32 cellular contexts compared by ENCODE assay signal in the genomic region with DNA sequence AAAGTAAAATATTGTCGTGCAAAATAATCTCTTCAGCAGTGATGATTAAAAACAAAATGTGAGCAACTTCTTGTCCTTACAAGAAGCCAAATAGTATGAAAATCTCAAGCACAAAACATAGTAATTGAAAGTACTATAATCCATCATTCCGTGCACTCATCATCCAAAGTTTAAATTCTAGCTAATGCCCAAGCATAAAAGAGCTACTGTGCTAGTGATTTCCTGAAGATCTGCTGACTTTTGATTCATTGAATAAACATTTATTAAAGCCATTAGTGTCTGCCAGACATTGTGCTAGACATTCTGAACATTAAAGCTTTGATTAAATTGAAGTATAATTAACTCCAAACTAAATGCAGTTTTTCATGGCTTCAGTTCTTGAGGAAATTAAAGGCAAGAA.
"Had no signal": no experiment of that assay in that cellular context is flagged by ENCODE, and none has a peak within 500 bp of the region (broad histone marks: within the 10 kb centered on the region; RNA-seq: fewer than 3 reads in every experiment).

No MANE protein-coding gene starts in this region.

- H3K27ac Mint-ChIP-seq: activated B cell treated with CpG ODN at 0.5 μM for 24 hours; activated CD8-positive, alpha-beta T cell treated with anti-CD3 and anti-CD28 coated beads for 36 hours; activated naive CD4-positive, alpha-beta T cell treated with anti-CD3 and anti-CD28 coated beads, Interleukin-2, amount 50 U/mL, for 24 hours; activated naive CD8-positive, alpha-beta T cell treated with anti-CD3 and anti-CD28 coated beads for 36 hours; activated naive CD8-positive, alpha-beta T cell treated with anti-CD3 and anti-CD28 coated beads, Interleukin-2, amount 50 U/mL, for 24 hours; activated T-helper 17 cell treated with anti-CD3 and anti-CD28 coated beads, Interleukin-2, amount 50 U/mL, for 72 hours; T-helper 17 cell; T-helper 2 cell treated with Interferon-gamma antibody and Interleukin-4, amounts not matched to agents 5 μg/mL and 100 μg/mL, for 36 hours had no signal

- ATAC-seq: activated CD4-positive, CD25-positive, alpha-beta regulatory T cell treated with anti-CD3 and anti-CD28 coated beads, Interleukin-2, amount 50 U/mL, for 24 hours; activated CD8-positive, alpha-beta T cell treated with anti-CD3 and anti-CD28 coated beads for 36 hours; activated naive CD8-positive, alpha-beta T cell treated with anti-CD3 and anti-CD28 coated beads, Interleukin-2, amount 50 U/mL, for 24 hours; activated T-cell treated with anti-CD3 and anti-CD28 coated beads, Interleukin-2, amount 50 U/mL, for 4 hours; activated T-helper 17 cell treated with anti-CD3 and anti-CD28 coated beads, Interleukin-2, amount 50 U/mL, for 72 hours; body of pancreas; esophagus mucosa; gastrocnemius medialis; heart left ventricle; T-helper 17 cell had no signal

- H3K4me3 Mint-ChIP-seq: activated B cell treated with CpG ODN at 0.5 μM for 24 hours; activated CD8-positive, alpha-beta T cell treated with anti-CD3 and anti-CD28 coated beads for 36 hours; activated naive CD4-positive, alpha-beta T cell treated with anti-CD3 and anti-CD28 coated beads, Interleukin-2, amount 50 U/mL, for 24 hours; activated naive CD8-positive, alpha-beta T cell treated with anti-CD3 and anti-CD28 coated beads for 36 hours; activated naive CD8-positive, alpha-beta T cell treated with anti-CD3 and anti-CD28 coated beads, Interleukin-2, amount 50 U/mL, for 24 hours; activated T-cell treated with anti-CD3 and anti-CD28 coated beads, Interleukin-2, amount 50 U/mL, for 4 hours; activated T-helper 17 cell treated with anti-CD3 and anti-CD28 coated beads, Interleukin-2, amount 50 U/mL, for 72 hours; T-helper 17 cell; T-helper 2 cell treated with Interferon-gamma antibody and Interleukin-4, amounts not matched to agents 5 μg/mL and 100 μg/mL, for 36 hours had no signal

- H3K9me3 Mint-ChIP-seq: activated B cell treated with CpG ODN at 0.5 μM for 24 hours; activated CD8-positive, alpha-beta T cell treated with anti-CD3 and anti-CD28 coated beads for 36 hours; activated naive CD4-positive, alpha-beta T cell treated with anti-CD3 and anti-CD28 coated beads, Interleukin-2, amount 50 U/mL, for 24 hours; activated naive CD8-positive, alpha-beta T cell treated with anti-CD3 and anti-CD28 coated beads, Interleukin-2, amount 50 U/mL, for 24 hours; activated T-cell treated with anti-CD3 and anti-CD28 coated beads, Interleukin-2, amount 50 U/mL, for 4 hours; activated T-helper 17 cell treated with anti-CD3 and anti-CD28 coated beads, Interleukin-2, amount 50 U/mL, for 72 hours; T-helper 2 cell treated with Interferon-gamma antibody and Interleukin-4, amounts not matched to agents 5 μg/mL and 100 μg/mL, for 36 hours had no signal

- DNase-seq: activated B cell treated with CpG ODN at 0.5 μM for 24 hours; activated CD4-positive, alpha-beta T cell treated with anti-CD3 and anti-CD28 coated beads for 48 hours; activated CD4-positive, alpha-beta T cell treated with anti-CD3 and anti-CD28 coated beads, Interleukin-2, amount 50 U/mL, for 1 hour; activated CD4-positive, alpha-beta T cell treated with anti-CD3 and anti-CD28 coated beads, Interleukin-2, amount 50 U/mL, for 48 hours; activated CD8-positive, alpha-beta memory T cell treated with anti-CD3 and anti-CD28 coated beads for 24 hours; activated CD8-positive, alpha-beta T cell treated with anti-CD3 and anti-CD28 coated beads for 36 hours; activated effector memory CD4-positive, alpha-beta T cell treated with Interleukin-2 at 50 U/mL for 16 hours; activated gamma-delta T cell treated with Interleukin-2 at 50 U/mL for 16 hours; activated naive CD4-positive, alpha-beta T cell treated with Interleukin-2 at 50 U/mL for 16 hours; activated naive CD8-positive, alpha-beta T cell treated with anti-CD3 and anti-CD28 coated beads for 36 hours; activated naive CD8-positive, alpha-beta T cell treated with anti-CD3 and anti-CD28 coated beads, Interleukin-2, amount 50 U/mL, for 24 hours; activated T-cell treated with anti-CD3 and anti-CD28 coated beads, Interleukin-2, amount 50 U/mL, for 4 hours; amygdala; aorta; body of pancreas; central memory CD4-positive, alpha-beta T cell; cerebellar nuclear complex; colonic mucosa; effector CD8-positive, alpha-beta T cell; foreskin fibroblast; gastrocnemius medialis; glutamatergic neuron; heart left ventricle; T-helper 1 cell; T-helper 17 cell; T1000; WERI-Rb-1 had no signal

- H3K27me3 Mint-ChIP-seq: activated CD8-positive, alpha-beta T cell treated with anti-CD3 and anti-CD28 coated beads for 36 hours; activated naive CD4-positive, alpha-beta T cell treated with anti-CD3 and anti-CD28 coated beads, Interleukin-2, amount 50 U/mL, for 24 hours; activated naive CD8-positive, alpha-beta T cell treated with anti-CD3 and anti-CD28 coated beads, Interleukin-2, amount 50 U/mL, for 24 hours; activated T-helper 17 cell treated with anti-CD3 and anti-CD28 coated beads, Interleukin-2, amount 50 U/mL, for 72 hours had no signal

- H3K4me1 Mint-ChIP-seq: activated B cell treated with CpG ODN at 0.5 μM for 24 hours; activated naive CD4-positive, alpha-beta T cell treated with anti-CD3 and anti-CD28 coated beads, Interleukin-2, amount 50 U/mL, for 24 hours; activated naive CD8-positive, alpha-beta T cell treated with anti-CD3 and anti-CD28 coated beads for 36 hours; activated naive CD8-positive, alpha-beta T cell treated with anti-CD3 and anti-CD28 coated beads, Interleukin-2, amount 50 U/mL, for 24 hours; activated T-helper 17 cell treated with anti-CD3 and anti-CD28 coated beads, Interleukin-2, amount 50 U/mL, for 72 hours had no signal

- H3K36me3 Mint-ChIP-seq: activated naive CD8-positive, alpha-beta T cell treated with anti-CD3 and anti-CD28 coated beads for 36 hours had no signal
